12 cellular contexts compared by ENCODE assay signal in genomic region chr2:96241227-96241626, GRCh38. TPM values are rescaled to one million over a fixed set of nuclear protein-coding genes. Genes with fewer than 3 reads are reported as not detected.
A peak's percentile ranks its signal among the peaks of the same experiment; 100 is the strongest.
DNase-seq lines count a peak whose midpoint lies in the region; ATAC-seq, FAIRE-seq and TF ChIP-seq lines count a peak whose summit lies in the region.
"Had no signal": no experiment of that assay in that cellular context is flagged by ENCODE, and none has a peak within 500 bp of the region (broad histone marks: within the 10 kb centered on the region; RNA-seq: fewer than 3 reads in every experiment).

No MANE protein-coding gene starts in this region.

- no peak overlapping the region for H3K9ac ChIP-seq in H1 (replicated peaks in 1 of 4; ENCODE audit: extremely low read depth in 1 of 4, low read depth in 3 of 4, low read length in 3 of 4)

- TF ChIP-seq POLR2A in Peyer's patch (IDR thresholded peaks at IDR 0.05) (no peak), H1 (IDR thresholded peaks at IDR 0.05; ENCODE audit: control extremely low read depth in 1 of 2, low read depth in 2 of 2, low read length in 2 of 2) (no peak), GM12891 (IDR thresholded peaks at IDR 0.05; ENCODE audit: low read depth, low read length) (no peak)

- H3K27me3 Mint-ChIP-seq in activated CD8-positive, alpha-beta memory T cell treated with anti-CD3 and anti-CD28 coated beads, Interleukin-2, amount 10 ng/mL, durations not matched to agents 7 days and 5 days: no peaks in the 10 kb centered on the region
- H3K27me3 Mint-ChIP-seq in stimulated activated memory B cell treated with anti-CD40 and anti-IgM and Interleukin-4, amounts not matched to agents 10 μg/mL and 1 μg/mL and 100 μg/mL, for 72 hours: no peaks in the 10 kb centered on the region

- ATAC-seq in activated CD8-positive, alpha-beta memory T cell treated with anti-CD3 and anti-CD28 coated beads, Interleukin-2, amount 10 ng/mL, durations not matched to agents 7 days and 5 days: no peak
- no peak for ATAC-seq in stimulated activated memory B cell treated with anti-CD40 and anti-IgM and Interleukin-4, amounts not matched to agents 10 μg/mL and 1 μg/mL and 100 μg/mL, for 72 hours
- ATAC-seq in HG02870 (IDR thresholded peaks at IDR 0.05; ENCODE audit: unreplicated experiment) (no peak), GM18520 (IDR thresholded peaks at IDR 0.05; ENCODE audit: unreplicated experiment) (no peak)
- ATAC-seq: SK-N-SH treated with all-trans-retinoic acid at 6 μM for 48 hours had no signal

- peaks cover 11% of the 10 kb centered on the region for H3K36me3 Mint-ChIP-seq in activated CD8-positive, alpha-beta memory T cell treated with anti-CD3 and anti-CD28 coated beads, Interleukin-2, amount 10 ng/mL, durations not matched to agents 7 days and 5 days
- peaks cover 15% of the 10 kb centered on the region for H3K36me3 Mint-ChIP-seq in stimulated activated memory B cell treated with anti-CD40 and anti-IgM and Interleukin-4, amounts not matched to agents 10 μg/mL and 1 μg/mL and 100 μg/mL, for 72 hours

- peaks cover 43% of the 10 kb centered on the region for H3K4me1 Mint-ChIP-seq in activated CD8-positive, alpha-beta memory T cell treated with anti-CD3 and anti-CD28 coated beads, Interleukin-2, amount 10 ng/mL, durations not matched to agents 7 days and 5 days
- H3K4me1 Mint-ChIP-seq in stimulated activated memory B cell treated with anti-CD40 and anti-IgM and Interleukin-4, amounts not matched to agents 10 μg/mL and 1 μg/mL and 100 μg/mL, for 72 hours: peaks cover 40% of the 10 kb centered on the region

- CTCF ChIA-PET in activated CD8-positive, alpha-beta memory T cell treated with anti-CD3 and anti-CD28 coated beads, Interleukin-2, amount 10 ng/mL, durations not matched to agents 7 days and 5 days (lab: Charles Lee): interaction anchor here (0.7 to 1.6 kb wide), 6 partner anchors 18 to 313 kb away, joined by 3 to 5 read pairs (median 4); partner anchors contain the start of gene ASTL
- CTCF ChIA-PET in H1 (lab: Charles Lee; ENCODE audit: partially characterized antibody): interaction anchor here (0.6 to 4.7 kb wide), 16 partner anchors 9 to 249 kb away, joined by 3 to 43 read pairs (median 4); no protein-coding TSS in a partner anchor

- H3K27ac ChIP-seq in Peyer's patch: peak overlapping the region; percentile 35 to 82 (median 70)
- no peak overlapping the region for H3K27ac ChIP-seq in H1 (ENCODE audit: low read depth, low read length)
- H3K27ac ChIP-seq: hepatocyte had no signal

- H3K4me1 ChIP-seq in Peyer's patch: peaks cover 0 to 8% (median 3%) of the 10 kb centered on the region in 4 donors
- peaks cover 0 to 3% (median 0%) of the 10 kb centered on the region in 4 experiments; a peak in 1 of 7 replicates for H3K4me1 ChIP-seq in H1 (replicated peaks in 1 of 4; ENCODE audit: control insufficient read depth in 3 of 4, insufficient read depth in 4 of 4, low read length in 3 of 4)

- H3K36me3 ChIP-seq in Peyer's patch (no peaks in the 10 kb centered on the region), H1 (ENCODE audit: control insufficient read depth in 2 of 4, insufficient read depth in 4 of 4, low read length in 3 of 4) (no peaks in the 10 kb centered on the region)

- no peak overlapping the region for H3K14ac ChIP-seq in H1 (ENCODE audit: insufficient read length)

- H3K9me3 ChIP-seq in Peyer's patch (no peaks in the 10 kb centered on the region), H1 (ENCODE audit: insufficient read depth in 2 of 2, low read depth in 1 of 2, low read length in 1 of 2) (no peaks in the 10 kb centered on the region)

- no peak for DNase-seq in activated CD8-positive, alpha-beta memory T cell treated with anti-CD3 and anti-CD28 coated beads, Interleukin-2, amount 10 ng/mL, durations not matched to agents 7 days and 5 days
- no peak for DNase-seq in activated CD8-positive, alpha-beta memory T cell treated with anti-CD3 and anti-CD28 coated beads for 24 hours
- DNase-seq in Peyer's patch: no peak
- no peak for DNase-seq in H1 (ENCODE audit: low read depth in 1 of 2, low spot score in 2 of 2)
- no peak for DNase-seq in GM12891 (ENCODE audit: insufficient read length, low spot score)
- DNase-seq: activated T-cell treated with anti-CD3 and anti-CD28 coated beads for 4 hours had no signal

- H4K5ac ChIP-seq in H1 (ENCODE audit: insufficient read length, low read depth, low read length): no peak overlapping the region

- no peak overlapping the region for H3K23ac ChIP-seq in H1 (ENCODE audit: insufficient read length)

- H2BK12ac ChIP-seq in H1 (ENCODE audit: low read depth, low read length): no peak overlapping the region

- TF ChIP-seq RAD21 in H1 (IDR thresholded peaks at IDR 0.05 in 1 of 2, conservative IDR thresholded peaks at IDR 0.05 in 1 of 2; ENCODE audit: low read depth in 2 of 2, low read length in 2 of 2): peak; percentile 22 to 48; a peak in 3 of 4 replicates

- no peaks in the 10 kb centered on the region for H3K23me2 ChIP-seq in H1 (ENCODE audit: low read depth, low read length)

- no peak overlapping the region for H3K4ac ChIP-seq in H1 (replicated peaks; ENCODE audit: insufficient read length, low read depth, low read length)

- POLR2A ChIA-PET in H1 (lab: Charles Lee; ENCODE audit: partially characterized antibody): interaction anchor here (0.6 to 1.6 kb wide), 7 partner anchors 13 to 300 kb away, joined by 3 to 6 read pairs (median 3); partner anchors contain the start of genes ADRA2B and STARD7

- no peak overlapping the region for H3K4me3 ChIP-seq in Peyer's patch
- H3K4me3 ChIP-seq in H1 (ENCODE audit: extremely low read depth in 1 of 4, insufficient read depth in 2 of 4, low read depth in 3 of 4, low read length in 4 of 4): no peak overlapping the region
- H3K4me3 ChIP-seq: hepatocyte had no signal

- no peak overlapping the region for H3K4me3 Mint-ChIP-seq in activated CD8-positive, alpha-beta memory T cell treated with anti-CD3 and anti-CD28 coated beads, Interleukin-2, amount 10 ng/mL, durations not matched to agents 7 days and 5 days
- H3K4me3 Mint-ChIP-seq in stimulated activated memory B cell treated with anti-CD40 and anti-IgM and Interleukin-4, amounts not matched to agents 10 μg/mL and 1 μg/mL and 100 μg/mL, for 72 hours: no peak overlapping the region

- H3K27ac Mint-ChIP-seq in activated CD8-positive, alpha-beta memory T cell treated with anti-CD3 and anti-CD28 coated beads, Interleukin-2, amount 10 ng/mL, durations not matched to agents 7 days and 5 days: peak overlapping the region; percentile 92
- peak overlapping the region; percentile 97 for H3K27ac Mint-ChIP-seq in stimulated activated memory B cell treated with anti-CD40 and anti-IgM and Interleukin-4, amounts not matched to agents 10 μg/mL and 1 μg/mL and 100 μg/mL, for 72 hours

- no peak overlapping the region for H2BK20ac ChIP-seq in H1 (ENCODE audit: low read length)

- no peak overlapping the region for H3K18ac ChIP-seq in H1 (ENCODE audit: extremely low read depth, low read length)

- H2BK120ac ChIP-seq in H1 (replicated peaks; ENCODE audit: low read depth, low read length): no peak overlapping the region

- TF ChIP-seq CTCF in Peyer's patch (IDR thresholded peaks at IDR 0.05): no peak
- peak; percentile 19 to 40 (median 28); a peak in 2 of 4 replicates for TF ChIP-seq CTCF in H1 (IDR thresholded peaks at IDR 0.05; ENCODE audit: control extremely low read depth in 1 of 3, insufficient read depth in 1 of 3, low read depth in 1 of 3, low read length in 3 of 3)

- no peak overlapping the region for H3K4me2 ChIP-seq in H1 (ENCODE audit: insufficient read depth in 1 of 2, low read depth in 2 of 2, low read length in 2 of 2)
- H3K4me2 ChIP-seq: hepatocyte had no signal

- H2AFZ ChIP-seq in H1 (ENCODE audit: low read length): no peak overlapping the region
- H2AFZ ChIP-seq: hepatocyte had no signal

- H2AK5ac ChIP-seq in H1 (ENCODE audit: low read depth, low read length): no peak overlapping the region

- no peak overlapping the region for H2BK15ac ChIP-seq in H1 (ENCODE audit: low read length)

- H4K8ac ChIP-seq in H1 (ENCODE audit: extremely low read depth, insufficient read depth, low read length): no peak overlapping the region

- no peaks in the 10 kb centered on the region for H3K79me1 ChIP-seq in H1 (ENCODE audit: low read depth, low read length)

- no peaks in the 10 kb centered on the region for H3K9me3 Mint-ChIP-seq in activated CD8-positive, alpha-beta memory T cell treated with anti-CD3 and anti-CD28 coated beads, Interleukin-2, amount 10 ng/mL, durations not matched to agents 7 days and 5 days (ENCODE audit: low read depth)
- H3K9me3 Mint-ChIP-seq in stimulated activated memory B cell treated with anti-CD40 and anti-IgM and Interleukin-4, amounts not matched to agents 10 μg/mL and 1 μg/mL and 100 μg/mL, for 72 hours: no peaks in the 10 kb centered on the region

- H2BK5ac ChIP-seq in H1 (ENCODE audit: low read depth, low read length): no peak overlapping the region

- H3K79me2 ChIP-seq in H1 (ENCODE audit: control insufficient read depth in 1 of 2, insufficient read depth in 2 of 2, low read length in 2 of 2): no peaks in the 10 kb centered on the region
- H3K79me2 ChIP-seq: hepatocyte had no signal

- no peak overlapping the region for H4K91ac ChIP-seq in H1 (replicated peaks; ENCODE audit: insufficient read length, low read length)

- no peak overlapping the region for H3K56ac ChIP-seq in H1 (replicated peaks; ENCODE audit: insufficient read length, low read depth, low read length)

- H4K20me1 ChIP-seq in H1 (replicated peaks in 1 of 2; ENCODE audit: control insufficient read depth in 1 of 2, insufficient read depth in 2 of 2, low read length in 2 of 2): no peaks in the 10 kb centered on the region

- FAIRE-seq in H1 (lab: Jason Lieb, UNC) (no peak), GM12891 (lab: Jason Lieb, UNC) (no peak)
- FAIRE-seq: colon had no signal

- 65% methylated on average over 2 of the region's 2 CpGs; no CpG with 5 or more reads in 1 of the 2 experiments for WGBS in H1 (ENCODE audit: extremely low coverage in 1 of 2, insufficient coverage in 1 of 2, insufficient read length in 1 of 2, insufficient replicate concordance in 2 of 2, low coverage in 1 of 2, low lambda C conversion rate in 2 of 2, missing lambda C conversion rate in 1 of 2), 2 experiments

- H3K27me3 ChIP-seq in Peyer's patch (no peaks in the 10 kb centered on the region), H1 (replicated peaks in 1 of 4; ENCODE audit: control insufficient read depth in 3 of 4, extremely low read depth in 1 of 4, insufficient read depth in 3 of 4, low read length in 3 of 4) (no peaks in the 10 kb centered on the region)
- H3K27me3 ChIP-seq: hepatocyte had no signal

- TF ChIP-seq EP300 in H1 (IDR thresholded peaks at IDR 0.05; ENCODE audit: borderline replicate concordance in 1 of 2, low read depth in 2 of 2, low read length in 2 of 2): no peak

RNA-seq across cellular contexts. Expression of gene TMEM127, which starts 24.6 kb away (rescaled TPM):
- 10 to 100 TPM; 32.7 to 36.9 TPM for total RNA-seq in activated CD8-positive, alpha-beta memory T cell treated with anti-CD3 and anti-CD28 coated beads, Interleukin-2, amount 10 ng/mL, durations not matched to agents 7 days and 5 days
- 10 to 100 TPM; 25.6 to 81.4 (median 67.1) TPM for total RNA-seq in Peyer's patch
- 25.0 and 25.4 TPM in 2 replicates for total RNA-seq in H1 (2021; fragmentation: NEBNext Ultra II Directional; extraction: Animal tissue kit (Norgen Biotek cat#: 25700))
- 41.0 and 45.1 TPM in 2 replicates for polyA plus RNA-seq in H1 (2011; rRNA removed)
- 18.7 TPM for polyA plus RNA-seq in H1 (2011; cell fraction: cytosol; rRNA removed)
- polyA plus RNA-seq in H1 (2011; cell fraction: nucleus; rRNA removed): 27.6 TPM
- polyA plus RNA-seq in H1 (2012, experiment 1 of 2): 16.6 to 20.6 TPM (median 18.4 TPM) in 4 replicates
- polyA plus RNA-seq in H1 (2012, experiment 2 of 2): 14.4 TPM
- polyA plus RNA-seq in H1 (2013, experiment 1 of 2): 26.3 TPM
- polyA plus RNA-seq in H1 (2013, experiment 2 of 2): 30.3 TPM
- 35.4 and 37.9 TPM in 2 replicates for polyA minus RNA-seq in H1 (2011; rRNA and poly(A)+ RNA removed)
- 15.1 TPM for polyA minus RNA-seq in H1 (2011; cell fraction: cytosol; rRNA and poly(A)+ RNA removed)
- polyA minus RNA-seq in H1 (2011; cell fraction: nucleus; rRNA and poly(A)+ RNA removed): 12.3 TPM
- polyA plus RNA-seq in GM12891 (2012; ENCODE audit: low read depth, missing spikeins): 10.9 TPM

RNA-seq across cellular contexts. Expression of gene CIAO1, which starts 24.8 kb away (rescaled TPM):
- 10 to 100 TPM; 67.0 to 76.8 TPM for total RNA-seq in activated CD8-positive, alpha-beta memory T cell treated with anti-CD3 and anti-CD28 coated beads, Interleukin-2, amount 10 ng/mL, durations not matched to agents 7 days and 5 days
- 100 to 1,000 TPM; 131 to 189 (median 154) TPM for total RNA-seq in Peyer's patch
- 63.7 and 69.9 TPM in 2 replicates for total RNA-seq in H1 (2021; fragmentation: NEBNext Ultra II Directional; extraction: Animal tissue kit (Norgen Biotek cat#: 25700))
- polyA plus RNA-seq in H1 (2011; rRNA removed): 99.2 and 113 TPM in 2 replicates
- 110 TPM for polyA plus RNA-seq in H1 (2011; cell fraction: cytosol; rRNA removed)
- 89.6 TPM for polyA plus RNA-seq in H1 (2011; cell fraction: nucleus; rRNA removed)
- polyA plus RNA-seq in H1 (2012, experiment 1 of 2): 56.8 to 65.7 TPM (median 60.0 TPM) in 4 replicates
- polyA plus RNA-seq in H1 (2012, experiment 2 of 2): 58.6 TPM
- 40.7 TPM for polyA plus RNA-seq in H1 (2013, experiment 1 of 2)
- polyA plus RNA-seq in H1 (2013, experiment 2 of 2): 38.5 TPM
- polyA minus RNA-seq in H1 (2011; rRNA and poly(A)+ RNA removed): 124 and 131 TPM in 2 replicates
- 51.7 TPM for polyA minus RNA-seq in H1 (2011; cell fraction: cytosol; rRNA and poly(A)+ RNA removed)
- polyA minus RNA-seq in H1 (2011; cell fraction: nucleus; rRNA and poly(A)+ RNA removed): 51.3 TPM
- 36.4 TPM for polyA plus RNA-seq in GM12891 (2012; ENCODE audit: low read depth, missing spikeins)

RNA-seq across cellular contexts. Expression of gene STARD7, which starts 32.6 kb away (rescaled TPM):
- 100 to 1,000 TPM; 131 to 180 TPM for total RNA-seq in activated CD8-positive, alpha-beta memory T cell treated with anti-CD3 and anti-CD28 coated beads, Interleukin-2, amount 10 ng/mL, durations not matched to agents 7 days and 5 days
- 100 to 1,000 TPM in 3 of 4 donors, 10 to 100 TPM in 1; 78.4 to 120 (median 112) TPM for total RNA-seq in Peyer's patch
- 200 and 207 TPM in 2 replicates for total RNA-seq in H1 (2021; fragmentation: NEBNext Ultra II Directional; extraction: Animal tissue kit (Norgen Biotek cat#: 25700))
- 60.3 and 89.1 TPM in 2 replicates for polyA plus RNA-seq in H1 (2011; rRNA removed)
- 90.5 TPM for polyA plus RNA-seq in H1 (2011; cell fraction: cytosol; rRNA removed)
- polyA plus RNA-seq in H1 (2011; cell fraction: nucleus; rRNA removed): 50.4 TPM
- polyA plus RNA-seq in H1 (2012, experiment 1 of 2): 125 to 145 TPM (median 130 TPM) in 4 replicates
- 61.7 TPM for polyA plus RNA-seq in H1 (2012, experiment 2 of 2)
- 108 TPM for polyA plus RNA-seq in H1 (2013, experiment 1 of 2)
- 99.9 TPM for polyA plus RNA-seq in H1 (2013, experiment 2 of 2)
- 116 and 121 TPM in 2 replicates for polyA minus RNA-seq in H1 (2011; rRNA and poly(A)+ RNA removed)
- polyA minus RNA-seq in H1 (2011; cell fraction: cytosol; rRNA and poly(A)+ RNA removed): 74.0 TPM
- polyA minus RNA-seq in H1 (2011; cell fraction: nucleus; rRNA and poly(A)+ RNA removed): 149 TPM
- polyA plus RNA-seq in GM12891 (2012; ENCODE audit: low read depth, missing spikeins): 81.9 TPM

Comparison
In these comparisons a context has a peak if more than half of its experiments do, and no peak if none do; other contexts are left out.
1. CTCF ChIP-seq: peak in H1 (3 of 3); none in Peyer's patch (0 of 6).